9 cellular contexts compared by ENCODE assay signal in the genomic region with DNA sequence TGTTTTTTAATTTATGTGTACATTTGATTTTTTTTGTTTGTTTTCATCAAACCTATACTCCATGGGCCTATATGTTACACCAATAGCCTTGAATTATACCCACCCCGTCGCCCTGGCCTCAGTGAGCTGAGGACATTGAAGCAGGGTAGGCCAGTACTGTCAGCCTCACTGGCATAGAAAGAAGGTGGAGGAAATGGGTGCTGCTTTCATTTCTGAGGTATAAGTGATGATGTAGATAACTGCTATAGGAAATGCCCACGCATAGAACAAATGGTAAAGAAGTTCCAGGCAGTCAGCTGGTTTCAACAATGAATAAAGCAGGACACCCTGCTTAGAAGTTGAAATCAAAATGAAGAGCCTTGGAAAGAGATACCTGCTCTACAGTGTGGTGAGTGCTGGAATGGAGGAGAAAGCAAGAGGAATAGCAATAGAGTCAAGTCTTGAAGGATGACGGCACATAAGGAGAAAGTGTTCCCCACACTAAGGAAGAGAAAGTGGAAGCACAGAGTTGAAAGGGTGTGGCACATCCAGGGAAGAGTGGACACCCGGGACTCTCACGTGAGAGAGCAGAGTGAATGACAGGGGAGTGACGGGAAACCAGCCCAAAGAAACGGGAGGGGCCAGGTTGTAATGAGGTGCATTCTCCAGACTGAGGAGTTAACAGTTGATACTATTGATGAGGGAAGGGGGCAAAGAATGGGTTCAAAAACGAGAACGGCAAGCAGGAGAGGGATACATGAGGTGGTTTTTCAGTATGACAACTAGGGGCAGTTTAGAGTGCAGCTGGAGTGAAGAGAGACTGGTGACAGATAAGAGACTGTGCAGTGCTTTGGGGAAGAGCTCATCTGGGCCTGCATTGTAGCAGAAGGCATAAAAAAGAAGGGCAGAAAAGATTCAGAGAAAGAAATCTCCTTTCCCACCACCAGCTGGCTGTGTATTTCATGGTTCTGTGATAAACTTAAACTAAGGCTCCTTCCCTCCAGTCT.
DNase-seq lines count a peak whose midpoint lies in the region; ATAC-seq, FAIRE-seq and TF ChIP-seq lines count a peak whose summit lies in the region.
"Had no signal": no experiment of that assay in that cellular context is flagged by ENCODE, and none has a peak within 500 bp of the region (broad histone marks: within the 10 kb centered on the region; RNA-seq: fewer than 3 reads in every experiment).

No MANE protein-coding gene starts in this region.

- H3K4me1 Mint-ChIP-seq in Caco-2 (ENCODE audit: low read depth, unreplicated experiment) = peaks cover 14% of the 10 kb centered on the region
- peaks cover 47% of the 10 kb centered on the region for H3K4me1 Mint-ChIP-seq in activated T-helper 1 cell treated with anti-CD3 and anti-CD28 coated beads, Interleukin-12 subunit alpha, Interleukin-12 subunit beta, Interleukin-2, Interleukin-4 antibody, amounts not matched to agents 30 ng/mL and 10 ng/mL and 1 ng/mL, durations not matched to agents 14 hours and 24 hours and 36 hours (ENCODE audit: low read depth)
- peaks cover 38% of the 10 kb centered on the region for H3K4me1 Mint-ChIP-seq in HFFc6 (ENCODE audit: low read depth)

- H3K4me3 ChIP-seq in Caco-2 (ENCODE audit: low read depth, low read length) (no peak overlapping the region), small intestine (ENCODE audit: low read depth in 1 of 2, low read length in 2 of 2) (no peak overlapping the region)

- H3K27ac ChIP-seq in small intestine (ENCODE audit: low read depth in 1 of 2, low read length in 1 of 2) = peak overlapping the region in 1 of 2 donors; percentile 52
- H3K27ac ChIP-seq: KMS-11 had no signal

- DNase-seq in Caco-2 = no peak
- no peak for DNase-seq in activated T-helper 1 cell treated with anti-CD3 and anti-CD28 coated beads, Interleukin-12 subunit alpha, Interleukin-12 subunit beta, Interleukin-2, Interleukin-4 antibody, amounts not matched to agents 30 ng/mL and 10 ng/mL and 1 ng/mL, durations not matched to agents 14 hours and 24 hours and 36 hours (ENCODE audit: low spot score)
- no peak for DNase-seq in left ventricle myocardium superior
- DNase-seq in small intestine = peak; percentile 33
- DNase-seq in NCI-H1417 treated with DMSO at 0.1 percent for 48 hours (lab: John Stamatoyannopoulos, UW) = no peak
- no peak for DNase-seq in HFFc6

- H3K4me3 Mint-ChIP-seq in Caco-2 (ENCODE audit: unreplicated experiment) (no peak overlapping the region), HFFc6 (no peak overlapping the region)
- H3K4me3 Mint-ChIP-seq in activated T-helper 1 cell treated with anti-CD3 and anti-CD28 coated beads, Interleukin-12 subunit alpha, Interleukin-12 subunit beta, Interleukin-2, Interleukin-4 antibody, amounts not matched to agents 30 ng/mL and 10 ng/mL and 1 ng/mL, durations not matched to agents 14 hours and 24 hours and 36 hours = peak overlapping the region; percentile 72

- H3K4me1 ChIP-seq in Caco-2 (peaks cover 12% of the 10 kb centered on the region; the same call in 1 of the 2 replicates), small intestine (ENCODE audit: control insufficient read depth in 2 of 2, insufficient read depth in 1 of 2, low read depth in 1 of 2, low read length in 1 of 2) (no peaks in the 10 kb centered on the region)

- H3K27me3 ChIP-seq in Caco-2 (replicated peaks; ENCODE audit: control insufficient read depth, insufficient read depth, low read length) (no peaks in the 10 kb centered on the region), small intestine (ENCODE audit: control insufficient read depth in 2 of 2, insufficient read depth in 2 of 2, low read length in 2 of 2) (no peaks in the 10 kb centered on the region)

- peaks cover 3% of the 10 kb centered on the region for H3K36me3 ChIP-seq in Caco-2 (ENCODE audit: control insufficient read depth, insufficient read depth, low read length)
- H3K36me3 ChIP-seq in small intestine (ENCODE audit: control insufficient read depth in 2 of 2, insufficient read depth in 2 of 2, low read length in 2 of 2) = peaks cover 28 to 58% of the 10 kb centered on the region in 2 donors

- H3K27me3 Mint-ChIP-seq in Caco-2 (ENCODE audit: insufficient read depth, unreplicated experiment) = no peaks in the 10 kb centered on the region
- H3K27me3 Mint-ChIP-seq in activated T-helper 1 cell treated with anti-CD3 and anti-CD28 coated beads, Interleukin-12 subunit alpha, Interleukin-12 subunit beta, Interleukin-2, Interleukin-4 antibody, amounts not matched to agents 30 ng/mL and 10 ng/mL and 1 ng/mL, durations not matched to agents 14 hours and 24 hours and 36 hours (ENCODE audit: insufficient read depth) = no peaks in the 10 kb centered on the region
- no peaks in the 10 kb centered on the region for H3K27me3 Mint-ChIP-seq in HFFc6 (ENCODE audit: insufficient read depth)

- POLR2A ChIA-PET in Caco-2 (lab: Charles Lee) = no interaction called here

- H3K27ac Mint-ChIP-seq in Caco-2 (ENCODE audit: unreplicated experiment) (peak overlapping the region; percentile 36), HFFc6 (no peak overlapping the region; the same call in 1 of the 2 replicates)
- peak overlapping the region; percentile 90 for H3K27ac Mint-ChIP-seq in activated T-helper 1 cell treated with anti-CD3 and anti-CD28 coated beads, Interleukin-12 subunit alpha, Interleukin-12 subunit beta, Interleukin-2, Interleukin-4 antibody, amounts not matched to agents 30 ng/mL and 10 ng/mL and 1 ng/mL, durations not matched to agents 14 hours and 24 hours and 36 hours

- ATAC-seq in left ventricle myocardium superior (peak; percentile 52), GM21529 (IDR thresholded peaks at IDR 0.05; ENCODE audit: unreplicated experiment) (no peak), HG03097 (IDR thresholded peaks at IDR 0.05; ENCODE audit: low FRiP score, unreplicated experiment) (no peak)

- H3K36me3 Mint-ChIP-seq in Caco-2 (ENCODE audit: insufficient read depth, unreplicated experiment) = peaks cover 51% of the 10 kb centered on the region
- H3K36me3 Mint-ChIP-seq in activated T-helper 1 cell treated with anti-CD3 and anti-CD28 coated beads, Interleukin-12 subunit alpha, Interleukin-12 subunit beta, Interleukin-2, Interleukin-4 antibody, amounts not matched to agents 30 ng/mL and 10 ng/mL and 1 ng/mL, durations not matched to agents 14 hours and 24 hours and 36 hours (ENCODE audit: low read depth) = peaks cover 65% of the 10 kb centered on the region
- H3K36me3 Mint-ChIP-seq in HFFc6 (ENCODE audit: low read depth) = peaks cover 27% of the 10 kb centered on the region

- intact Hi-C loops in Caco-2 (cut with micrococcal nuclease; ENCODE audit: unreplicated experiment) (no loop called here), left ventricle myocardium superior (cut with micrococcal nuclease) (loop anchor here (10.0 kb wide), 1 partner anchor 229 kb away; no protein-coding TSS in a partner anchor)
- intact Hi-C loops in activated T-helper 1 cell treated with anti-CD3 and anti-CD28 coated beads, Interleukin-12 subunit alpha, Interleukin-12 subunit beta, Interleukin-2, Interleukin-4 antibody, amounts not matched to agents 30 ng/mL and 10 ng/mL and 1 ng/mL, durations not matched to agents 14 hours and 24 hours and 36 hours (cut with micrococcal nuclease) = loop anchor here (1.0 to 2.0 kb wide), 6 partner anchors 17 to 237 kb away; no protein-coding TSS in a partner anchor

- no TSS peak for BruUV-seq in Caco-2 (replicated peaks; lab: Mats Ljungman, UMichigan)

- CTCF ChIA-PET in Caco-2 (lab: Charles Lee) = no interaction called here

- H3K9me3 ChIP-seq in Caco-2 (no peaks in the 10 kb centered on the region), small intestine (ENCODE audit: control insufficient read depth, low read depth) (no peaks in the 10 kb centered on the region)

- TF ChIP-seq CTCF in Caco-2 (IDR thresholded peaks at IDR 0.05; ENCODE audit: insufficient read depth in 1 of 2, low read depth in 1 of 2, low read length in 1 of 2, severe bottlenecking in 1 of 2, unreplicated experiment in 1 of 2) (no peak), HFFc6 (IDR thresholded peaks at IDR 0.05) (no peak)

- H3K9me3 Mint-ChIP-seq in Caco-2 (ENCODE audit: unreplicated experiment) (no peaks in the 10 kb centered on the region), HFFc6 (no peaks in the 10 kb centered on the region)
- no peaks in the 10 kb centered on the region for H3K9me3 Mint-ChIP-seq in activated T-helper 1 cell treated with anti-CD3 and anti-CD28 coated beads, Interleukin-12 subunit alpha, Interleukin-12 subunit beta, Interleukin-2, Interleukin-4 antibody, amounts not matched to agents 30 ng/mL and 10 ng/mL and 1 ng/mL, durations not matched to agents 14 hours and 24 hours and 36 hours

- WGBS in small intestine, 3 donors = 40 to 46% (median 40%) methylated on average over 10 of the region's 10 CpGs

- no peak for FAIRE-seq in small intestine (lab: Jason Lieb, UNC)
